ENCODE assay signal across 8 cellular contexts in the genomic region with DNA sequence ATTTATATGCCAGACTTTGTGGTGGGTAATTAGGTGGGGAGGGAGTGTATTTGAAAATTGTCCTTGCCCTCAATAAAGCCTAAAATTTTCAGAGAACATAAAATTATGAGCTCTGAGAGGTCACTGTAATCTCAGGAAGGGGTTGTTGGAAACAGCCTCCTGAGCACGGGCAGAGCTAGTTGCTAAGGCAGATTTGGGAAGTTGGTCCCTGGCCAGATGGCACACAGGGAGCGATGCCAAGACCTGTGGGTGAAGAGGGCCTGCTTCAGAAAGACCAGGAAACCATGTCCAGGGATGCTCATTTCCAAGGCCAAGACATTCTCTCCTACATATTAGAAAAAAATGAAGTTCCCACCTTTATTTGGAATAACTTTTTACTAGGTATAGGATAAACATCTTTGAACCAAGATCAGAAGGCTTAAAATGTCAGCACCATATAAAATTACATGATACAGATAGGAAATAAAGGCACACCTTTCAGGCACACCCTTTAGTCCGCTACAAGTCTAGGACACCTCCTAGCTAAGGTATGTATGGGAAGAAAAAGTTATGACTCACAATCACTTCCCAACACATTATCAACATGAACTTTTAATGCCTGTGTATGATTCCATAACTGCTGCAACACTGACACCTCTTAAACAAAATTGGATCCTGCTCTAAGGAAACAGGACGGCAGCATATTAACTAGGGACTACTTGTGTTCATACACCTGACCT. TPM values are rescaled to one million over a fixed set of nuclear protein-coding genes. Genes with fewer than 3 reads are reported as not detected.
A peak's percentile ranks its signal among the peaks of the same experiment; 100 is the strongest.
DNase-seq lines count a peak whose midpoint lies in the region; ATAC-seq and TF ChIP-seq lines count a peak whose summit lies in the region.
"Had no signal": no experiment of that assay in that cellular context is flagged by ENCODE, and none has a peak within 500 bp of the region (broad histone marks: within the 10 kb centered on the region; RNA-seq: fewer than 3 reads in every experiment).

No MANE protein-coding gene starts in this region.

- H3K79me1 ChIP-seq in IMR-90 (ENCODE audit: low read depth in 1 of 2, low read length in 2 of 2): peaks cover 3 to 34% of the 10 kb centered on the region in 2 experiments; a peak in 3 of 4 replicates

- intact Hi-C loops in IMR-90 (cut with micrococcal nuclease): loop anchor here (2.0 to 10.0 kb wide), 4 partner anchors 181 to 1355 kb away; no protein-coding TSS in a partner anchor

- 0 out of 2 replicates have a peak overlapping the region, but pooled peaks have one; percentile 71 for H3K23ac ChIP-seq in IMR-90 (ENCODE audit: low read depth, low read length)

- no peak for TF ChIP-seq RAD21 in IMR-90 (IDR thresholded peaks at IDR 0.05; ENCODE audit: low read length)

- H3K9me1 ChIP-seq in IMR-90 (ENCODE audit: insufficient read depth, low read length): peaks cover 11% of the 10 kb centered on the region; the same call in 1 of the 2 replicates

- peak overlapping the region; percentile 40; the same call in 1 of the 2 replicates for H3K14ac ChIP-seq in IMR-90 (replicated peaks; ENCODE audit: low read depth, low read length)

- H4K20me1 ChIP-seq in IMR-90 (ENCODE audit: insufficient read depth, low read length) (peaks cover 13% of the 10 kb centered on the region), hepatocyte (ENCODE audit: insufficient read depth, poor library complexity, severe bottlenecking) (peaks cover 12% of the 10 kb centered on the region)

- TF ChIP-seq CTCF in IMR-90 (conservative IDR thresholded peaks at IDR 0.05; ENCODE audit: low read depth, low read length): no peak
- TF ChIP-seq CTCF in hepatocyte (IDR thresholded peaks at IDR 0.05; ENCODE audit: poor library complexity): no peak

- DNase-seq in IMR-90 (no peak), SJCRH30 (peak in 1 of 2 experiments; percentile 29), hepatocyte (ENCODE audit: low spot score) (no peak), superior temporal gyrus (ENCODE audit: extremely low spot score) (peak; percentile 30)
- DNase-seq in NK-92 treated with Interleukin-12 subunit alpha and Interleukin-12 subunit beta, amount 100 ng/mL, for 24 hours (lab: John Stamatoyannopoulos, UW): no peak

- H2AK9ac ChIP-seq in IMR-90 (replicated peaks; ENCODE audit: low read depth, low read length, poor library complexity): no peak overlapping the region

- H2BK5ac ChIP-seq in IMR-90 (ENCODE audit: low read depth, low read length, poor library complexity, severe bottlenecking): peak overlapping the region; percentile 48

- H3K4me2 ChIP-seq in IMR-90 (ENCODE audit: low read depth, low read length) (no peak overlapping the region; the same call in 1 of the 2 replicates), hepatocyte (peak overlapping the region; percentile 81)

- H3K56ac ChIP-seq in IMR-90 (ENCODE audit: extremely low read depth, insufficient read depth, low read length): no peak overlapping the region

- H4K91ac ChIP-seq in IMR-90 (ENCODE audit: insufficient read depth, low read depth, low read length): no peak overlapping the region

- POLR2A ChIA-PET in IMR-90 (lab: Charles Lee; ENCODE audit: unreplicated experiment): interaction anchor here (0.5 kb wide), 1 partner anchor 214 kb away, joined by 3 read pairs; no protein-coding TSS in a partner anchor

- H3K27me3 ChIP-seq in IMR-90 (ENCODE audit: control insufficient read depth, insufficient read depth, low read length) (no peaks in the 10 kb centered on the region), SJCRH30 (no peaks in the 10 kb centered on the region), hepatocyte (no peaks in the 10 kb centered on the region)

- H3K79me2 ChIP-seq in hepatocyte: peaks cover 17% of the 10 kb centered on the region

- peak overlapping the region; percentile 40; the same call in 1 of the 2 replicates for H2BK20ac ChIP-seq in IMR-90 (ENCODE audit: low read depth, low read length)

- peak overlapping the region; percentile 54; the same call in 1 of the 3 replicates for H2BK15ac ChIP-seq in IMR-90 (ENCODE audit: low read depth, low read length)

- H3K4ac ChIP-seq in IMR-90 (ENCODE audit: low read depth, low read length): peak overlapping the region; percentile 62; the same call in 1 of the 2 replicates

- no peak for TF ChIP-seq POLR2A in IMR-90 (IDR thresholded peaks at IDR 0.05; ENCODE audit: low read depth, low read length)

- H4K8ac ChIP-seq in IMR-90 (ENCODE audit: low read depth in 2 of 2, low read length in 2 of 2): peak overlapping the region in 1 of 2 experiments; percentile 11; a peak in 1 of 4 replicates

- H2AFZ ChIP-seq in IMR-90 (replicated peaks; ENCODE audit: low read length, poor library complexity) (no peak overlapping the region), hepatocyte (no peak overlapping the region)

- no peak overlapping the region for H3K18ac ChIP-seq in IMR-90 (ENCODE audit: low read depth, low read length)

- no peaks in the 10 kb centered on the region for H3K9me3 ChIP-seq in IMR-90 (ENCODE audit: control insufficient read depth, insufficient read depth, low read length)
- no peaks in the 10 kb centered on the region for H3K9me3 ChIP-seq in SJCRH30 (replicated peaks)
- H3K9me3 ChIP-seq in hepatocyte (ENCODE audit: low read depth): no peaks in the 10 kb centered on the region
- H3K9me3 ChIP-seq: HAP-1 had no signal

- H2AK5ac ChIP-seq in IMR-90 (ENCODE audit: low read depth, low read length): 0 out of 2 replicates have a peak overlapping the region, but pooled peaks have one; percentile 37

- ATAC-seq in IMR-90 (ENCODE audit: low read depth): no peak
- no peak for ATAC-seq in HG02884 (IDR thresholded peaks at IDR 0.05; ENCODE audit: unreplicated experiment)
- no peak for ATAC-seq in HG03039 (IDR thresholded peaks at IDR 0.05; ENCODE audit: unreplicated experiment)

- CTCF ChIA-PET in IMR-90 (lab: Yijun Ruan, JAX): interaction anchor here (0.6 kb wide), 2 partner anchors 44 to 49 kb away, joined by 3 read pairs; no protein-coding TSS in a partner anchor

- no peak overlapping the region for H3K4me3 ChIP-seq in IMR-90 (ENCODE audit: insufficient read depth, low read depth, low read length)
- peak overlapping the region; percentile 93 for H3K4me3 ChIP-seq in SJCRH30
- no peak overlapping the region for H3K4me3 ChIP-seq in hepatocyte

- dilution Hi-C loops in IMR-90 (cut with HindIII; ENCODE audit: low sequenced_read_pairs, unreplicated experiment): no loop called here

- H3K36me3 ChIP-seq in IMR-90 (ENCODE audit: control insufficient read depth, insufficient read depth, low read length) (no peaks in the 10 kb centered on the region), SJCRH30 (no peaks in the 10 kb centered on the region), hepatocyte (replicated peaks; ENCODE audit: insufficient read depth, low read depth) (no peaks in the 10 kb centered on the region)
- H3K36me3 ChIP-seq: HAP-1 had no signal

- in situ Hi-C loops in IMR-90 (cut with MboI; ENCODE audit: low sequenced_read_pairs): no loop called here

- 0 out of 2 replicates have a peak overlapping the region, but pooled peaks have one; percentile 19 for H2BK120ac ChIP-seq in IMR-90 (ENCODE audit: low read depth, low read length)

- no peaks in the 10 kb centered on the region for H3K9me2 ChIP-seq in hepatocyte (replicated peaks; ENCODE audit: insufficient read depth)

- peak overlapping the region; percentile 15; the same call in 1 of the 2 replicates for H3K9ac ChIP-seq in IMR-90 (ENCODE audit: low read depth, low read length)

- no peak overlapping the region for H4K5ac ChIP-seq in IMR-90 (ENCODE audit: low read depth, low read length)

- BruUV-seq in IMR-90 (replicated peaks; lab: Mats Ljungman, UMichigan): no TSS peak

- H3K27ac ChIP-seq in IMR-90 (ENCODE audit: insufficient read depth, low read length) (peak overlapping the region; percentile 55; the same call in 1 of the 2 replicates), SJCRH30 (0 out of 2 replicates have a peak overlapping the region, but pooled peaks have one; percentile 86), hepatocyte (peak overlapping the region; percentile 11)

- no CpG with 5 or more reads among the region's 4 CpGs for WGBS in IMR-90 (ENCODE audit: extremely low coverage in 2 of 2, insufficient read length in 1 of 2), 2 experiments
- WGBS in hepatocyte (ENCODE audit: low lambda C conversion rate, missing lambda C conversion rate): 86% methylated on average over 4 of the region's 4 CpGs

- H3K4me1 ChIP-seq in IMR-90 (ENCODE audit: control insufficient read depth, insufficient read depth, low read length) (peaks cover 8% of the 10 kb centered on the region), SJCRH30 (0 out of 2 replicates have a peak, but pooled peaks cover 4% of the 10 kb centered on the region), hepatocyte (ENCODE audit: insufficient read depth) (peaks cover 11% of the 10 kb centered on the region)

TF ChIP-seq in IMR-90, 13 proteins besides CTCF, POLR2A, EP300 and RAD21:
- TF ChIP-seq RCOR1 (IDR thresholded peaks at IDR 0.05; ENCODE audit: insufficient replicate concordance, low read length) (no peak), FOS (IDR thresholded peaks at IDR 0.05; ENCODE audit: low read depth, low read length) (no peak), BHLHE40 (IDR thresholded peaks at IDR 0.05; ENCODE audit: low read depth, low read length) (no peak), RFX5 (IDR thresholded peaks at IDR 0.05; ENCODE audit: low read depth, low read length) (peak; percentile 55; the same call in 1 of the 2 replicates), MXI1 (IDR thresholded peaks at IDR 0.05; ENCODE audit: borderline replicate concordance, low read depth, low read length) (no peak), CEBPB (IDR thresholded peaks at IDR 0.05; ENCODE audit: low read depth, low read length) (no peak)
- TF ChIP-seq, protein P1, sequence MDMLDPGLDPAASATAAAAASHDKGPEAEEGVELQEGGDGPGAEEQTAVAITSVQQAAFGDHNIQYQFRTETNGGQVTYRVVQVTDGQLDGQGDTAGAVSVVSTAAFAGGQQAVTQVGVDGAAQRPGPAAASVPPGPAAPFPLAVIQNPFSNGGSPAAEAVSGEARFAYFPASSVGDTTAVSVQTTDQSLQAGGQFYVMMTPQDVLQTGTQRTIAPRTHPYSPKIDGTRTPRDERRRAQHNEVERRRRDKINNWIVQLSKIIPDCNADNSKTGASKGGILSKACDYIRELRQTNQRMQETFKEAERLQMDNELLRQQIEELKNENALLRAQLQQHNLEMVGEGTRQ (IDR thresholded peaks at IDR 0.05; ENCODE audit: low read depth, low read length): no peak

RNA-seq across cellular contexts. Expression of a gene that starts 2.2 kb away (rescaled TPM):
- 48.6 and 52.5 TPM in 2 replicates for total RNA-seq in IMR-90 (2012; rRNA removed)
- 11.4 and 14.5 TPM in 2 replicates for polyA plus RNA-seq in IMR-90 (2012; rRNA removed)
- polyA plus RNA-seq in IMR-90 (2012; cell fraction: cytosol; rRNA removed): 3.9 and 4.6 TPM in 2 replicates
- polyA plus RNA-seq in IMR-90 (2012; cell fraction: nucleus; rRNA removed; ENCODE audit: low replicate concordance): 2.2 and 8.0 TPM in 2 replicates
- total RNA-seq in SJCRH30 (2014; rRNA removed; shearing (Covaris generic)): 36.2 and 38.4 TPM in 2 replicates
- total RNA-seq in hepatocyte: 47.8 and 49.5 TPM in 2 replicates
- 12.9 and 15.6 TPM in 2 replicates for polyA plus RNA-seq in hepatocyte

Comparison
In these comparisons a context has a peak if more than half of its experiments do, and no peak if none do; other contexts are left out.
1. H3K27ac ChIP-seq: peak in every context shown above with its lines; median percentile 86 in SJCRH30; 55 in IMR-90; 11 in hepatocyte.